ENCODE assay signal across 12 cellular contexts in the genomic region with DNA sequence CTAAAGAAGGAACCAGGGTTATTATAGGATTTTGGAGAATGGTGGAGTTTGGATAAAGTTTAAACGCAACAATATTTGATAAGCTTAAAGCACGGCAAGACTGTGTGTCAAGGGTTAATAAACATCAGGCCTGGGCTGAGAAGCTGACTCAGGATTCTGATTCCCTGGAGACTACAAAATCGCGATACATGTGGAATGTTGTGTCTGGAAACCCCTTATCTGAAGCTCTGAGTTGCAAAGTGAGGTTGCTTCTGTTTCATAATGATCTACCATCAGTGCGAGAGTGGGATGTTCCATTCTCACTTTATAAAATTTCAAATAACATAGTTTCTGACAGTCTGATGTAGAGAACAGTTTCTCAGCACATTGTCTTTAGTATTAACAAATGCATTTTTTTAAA. TPM values are rescaled to one million over a fixed set of nuclear protein-coding genes. Genes with fewer than 3 reads are reported as not detected.
DNase-seq lines count a peak whose midpoint lies in the region; ATAC-seq and TF ChIP-seq lines count a peak whose summit lies in the region.
"Had no signal": no experiment of that assay in that cellular context is flagged by ENCODE, and none has a peak within 500 bp of the region (broad histone marks: within the 10 kb centered on the region; RNA-seq: fewer than 3 reads in every experiment).

No MANE protein-coding gene starts in this region.

- TF ChIP-seq CTCF in NB4 (IDR thresholded peaks at IDR 0.05; ENCODE audit: low read depth, low read length): no peak
- TF ChIP-seq CTCF in parathyroid adenoma (IDR thresholded peaks at IDR 0.05): no peak
- TF ChIP-seq CTCF in natural killer cell (IDR thresholded peaks at IDR 0.05): no peak

- H3K4me1 ChIP-seq in parathyroid adenoma: peaks cover 23% of the 10 kb centered on the region

- H3K4me1 Mint-ChIP-seq in natural killer cell: peaks cover 28 to 30% of the 10 kb centered on the region in 2 donors

- H3K79me2 ChIP-seq in parathyroid adenoma: peaks cover 75% of the 10 kb centered on the region

- TF ChIP-seq POLR2A in NB4 (IDR thresholded peaks at IDR 0.05; ENCODE audit: extremely low read depth, insufficient read length): no peak

- DNase-seq in ELF-1 (ENCODE audit: low read depth, low spot score) (peak; percentile 49), NB4 (ENCODE audit: low read depth) (peak; percentile 18), fibroblast of peridontal ligament (ENCODE audit: extremely low read depth) (peak; percentile 61), ecto neural progenitor cell (ENCODE audit: low spot score) (no peak), natural killer cell (no peak)
- DNase-seq: activated CD4-positive, alpha-beta T cell treated with anti-CD3 and anti-CD28 coated beads for 4 hours; DMS53; NCI-H1436; stimulated activated CD4-positive, alpha-beta T cell treated with anti-CD3 and anti-CD28 coated beads, Interleukin-15, amount 100 ng/mL, for 24 hours; SW 1271 had no signal

- H3K27ac ChIP-seq in parathyroid adenoma: peak overlapping the region; percentile 45

- no peaks in the 10 kb centered on the region for H3K27me3 ChIP-seq in parathyroid adenoma (ENCODE audit: control insufficient read depth, insufficient read depth, low read length)

- H3K27ac Mint-ChIP-seq in natural killer cell: no peak overlapping the region

- H2AFZ ChIP-seq in parathyroid adenoma: no peak overlapping the region

- H3K4me3 Mint-ChIP-seq in natural killer cell: no peak overlapping the region

- H3K36me3 Mint-ChIP-seq in natural killer cell: no peaks in the 10 kb centered on the region

- H3K4me2 ChIP-seq in parathyroid adenoma (ENCODE audit: low read length): peak overlapping the region; percentile 48

- H3K9ac ChIP-seq in parathyroid adenoma: no peak overlapping the region

- H3K9me3 Mint-ChIP-seq in natural killer cell: no peaks in the 10 kb centered on the region

- H3K4me3 ChIP-seq in NB4 (ENCODE audit: low read depth, low read length) (no peak overlapping the region), parathyroid adenoma (ENCODE audit: low read depth, low read length) (peak overlapping the region; percentile 36)

- H3K36me3 ChIP-seq in parathyroid adenoma (ENCODE audit: control insufficient read depth, insufficient read depth, low read length): no peaks in the 10 kb centered on the region

- intact Hi-C loops in natural killer cell (cut with micrococcal nuclease): no loop called here

- no peak for ATAC-seq in HG03342 (IDR thresholded peaks at IDR 0.05; ENCODE audit: unreplicated experiment)
- ATAC-seq in natural killer cell: no peak

- no peaks in the 10 kb centered on the region for H3K27me3 Mint-ChIP-seq in natural killer cell (ENCODE audit: low read depth in 2 of 2)

- H3K9me3 ChIP-seq in parathyroid adenoma (ENCODE audit: control insufficient read depth, low read length): no peaks in the 10 kb centered on the region

RNA-seq across cellular contexts. Expression of gene C1GALT1, which starts 7.8 kb away (rescaled TPM):
- 10 to 100 TPM; 54.5 to 64.5 (median 63.7) TPM for total RNA-seq in natural killer cell

Comparison
In these comparisons a context has a peak if more than half of its experiments do, and no peak if none do; other contexts are left out.
1. DNase-seq: peak in ELF-1 (single experiment), NB4 (single experiment) and fibroblast of peridontal ligament (single experiment); none in ecto neural progenitor cell (single experiment) and natural killer cell (single experiment).